Comparison of ENCODE assay signal across 1 cellular context in the genomic region with DNA sequence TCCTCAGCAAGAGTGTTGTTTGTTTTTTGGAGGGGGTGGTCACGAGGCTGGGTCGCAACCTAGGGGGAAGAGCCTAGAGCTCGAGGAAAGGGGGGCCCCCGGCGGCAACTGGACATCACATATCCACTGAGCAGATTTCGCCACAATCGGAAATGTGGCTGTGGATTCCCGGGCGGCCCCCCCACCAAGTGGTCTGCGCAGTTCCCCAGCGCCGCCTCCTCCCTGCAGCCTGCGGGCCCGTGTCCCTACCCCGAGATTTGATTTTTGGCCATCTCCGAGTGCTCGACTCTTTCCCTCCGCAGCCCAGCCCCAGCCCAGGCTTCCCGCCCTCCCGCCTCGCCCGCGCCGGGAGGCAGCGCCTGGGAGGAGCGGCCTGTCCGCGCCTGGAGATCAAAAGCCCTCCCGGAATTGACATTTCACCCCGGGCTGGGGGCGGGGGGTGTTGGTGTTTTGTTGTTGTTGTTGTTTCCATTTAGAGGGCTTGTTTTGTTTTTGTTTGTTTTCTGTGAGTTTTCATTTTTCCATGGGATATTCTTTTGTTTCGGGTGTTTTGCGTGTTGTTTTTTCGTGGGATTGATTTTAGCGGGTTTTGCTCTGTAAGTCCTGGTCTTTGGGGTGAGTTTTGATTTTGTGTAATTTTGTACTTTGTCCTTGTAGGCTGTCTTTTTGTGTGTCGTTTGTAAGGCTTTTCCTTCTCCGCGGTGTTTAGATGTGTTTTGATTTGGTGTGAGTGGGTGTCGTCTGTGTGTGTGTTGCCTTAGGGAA.
TF ChIP-seq lines count a peak whose summit lies in the region.

No MANE protein-coding gene starts in this region.

TF ChIP-seq in GM23338, 12 proteins besides CTCF, POLR2A, EP300 and RAD21 (continued from another document):
- TF ChIP-seq, protein P1, sequence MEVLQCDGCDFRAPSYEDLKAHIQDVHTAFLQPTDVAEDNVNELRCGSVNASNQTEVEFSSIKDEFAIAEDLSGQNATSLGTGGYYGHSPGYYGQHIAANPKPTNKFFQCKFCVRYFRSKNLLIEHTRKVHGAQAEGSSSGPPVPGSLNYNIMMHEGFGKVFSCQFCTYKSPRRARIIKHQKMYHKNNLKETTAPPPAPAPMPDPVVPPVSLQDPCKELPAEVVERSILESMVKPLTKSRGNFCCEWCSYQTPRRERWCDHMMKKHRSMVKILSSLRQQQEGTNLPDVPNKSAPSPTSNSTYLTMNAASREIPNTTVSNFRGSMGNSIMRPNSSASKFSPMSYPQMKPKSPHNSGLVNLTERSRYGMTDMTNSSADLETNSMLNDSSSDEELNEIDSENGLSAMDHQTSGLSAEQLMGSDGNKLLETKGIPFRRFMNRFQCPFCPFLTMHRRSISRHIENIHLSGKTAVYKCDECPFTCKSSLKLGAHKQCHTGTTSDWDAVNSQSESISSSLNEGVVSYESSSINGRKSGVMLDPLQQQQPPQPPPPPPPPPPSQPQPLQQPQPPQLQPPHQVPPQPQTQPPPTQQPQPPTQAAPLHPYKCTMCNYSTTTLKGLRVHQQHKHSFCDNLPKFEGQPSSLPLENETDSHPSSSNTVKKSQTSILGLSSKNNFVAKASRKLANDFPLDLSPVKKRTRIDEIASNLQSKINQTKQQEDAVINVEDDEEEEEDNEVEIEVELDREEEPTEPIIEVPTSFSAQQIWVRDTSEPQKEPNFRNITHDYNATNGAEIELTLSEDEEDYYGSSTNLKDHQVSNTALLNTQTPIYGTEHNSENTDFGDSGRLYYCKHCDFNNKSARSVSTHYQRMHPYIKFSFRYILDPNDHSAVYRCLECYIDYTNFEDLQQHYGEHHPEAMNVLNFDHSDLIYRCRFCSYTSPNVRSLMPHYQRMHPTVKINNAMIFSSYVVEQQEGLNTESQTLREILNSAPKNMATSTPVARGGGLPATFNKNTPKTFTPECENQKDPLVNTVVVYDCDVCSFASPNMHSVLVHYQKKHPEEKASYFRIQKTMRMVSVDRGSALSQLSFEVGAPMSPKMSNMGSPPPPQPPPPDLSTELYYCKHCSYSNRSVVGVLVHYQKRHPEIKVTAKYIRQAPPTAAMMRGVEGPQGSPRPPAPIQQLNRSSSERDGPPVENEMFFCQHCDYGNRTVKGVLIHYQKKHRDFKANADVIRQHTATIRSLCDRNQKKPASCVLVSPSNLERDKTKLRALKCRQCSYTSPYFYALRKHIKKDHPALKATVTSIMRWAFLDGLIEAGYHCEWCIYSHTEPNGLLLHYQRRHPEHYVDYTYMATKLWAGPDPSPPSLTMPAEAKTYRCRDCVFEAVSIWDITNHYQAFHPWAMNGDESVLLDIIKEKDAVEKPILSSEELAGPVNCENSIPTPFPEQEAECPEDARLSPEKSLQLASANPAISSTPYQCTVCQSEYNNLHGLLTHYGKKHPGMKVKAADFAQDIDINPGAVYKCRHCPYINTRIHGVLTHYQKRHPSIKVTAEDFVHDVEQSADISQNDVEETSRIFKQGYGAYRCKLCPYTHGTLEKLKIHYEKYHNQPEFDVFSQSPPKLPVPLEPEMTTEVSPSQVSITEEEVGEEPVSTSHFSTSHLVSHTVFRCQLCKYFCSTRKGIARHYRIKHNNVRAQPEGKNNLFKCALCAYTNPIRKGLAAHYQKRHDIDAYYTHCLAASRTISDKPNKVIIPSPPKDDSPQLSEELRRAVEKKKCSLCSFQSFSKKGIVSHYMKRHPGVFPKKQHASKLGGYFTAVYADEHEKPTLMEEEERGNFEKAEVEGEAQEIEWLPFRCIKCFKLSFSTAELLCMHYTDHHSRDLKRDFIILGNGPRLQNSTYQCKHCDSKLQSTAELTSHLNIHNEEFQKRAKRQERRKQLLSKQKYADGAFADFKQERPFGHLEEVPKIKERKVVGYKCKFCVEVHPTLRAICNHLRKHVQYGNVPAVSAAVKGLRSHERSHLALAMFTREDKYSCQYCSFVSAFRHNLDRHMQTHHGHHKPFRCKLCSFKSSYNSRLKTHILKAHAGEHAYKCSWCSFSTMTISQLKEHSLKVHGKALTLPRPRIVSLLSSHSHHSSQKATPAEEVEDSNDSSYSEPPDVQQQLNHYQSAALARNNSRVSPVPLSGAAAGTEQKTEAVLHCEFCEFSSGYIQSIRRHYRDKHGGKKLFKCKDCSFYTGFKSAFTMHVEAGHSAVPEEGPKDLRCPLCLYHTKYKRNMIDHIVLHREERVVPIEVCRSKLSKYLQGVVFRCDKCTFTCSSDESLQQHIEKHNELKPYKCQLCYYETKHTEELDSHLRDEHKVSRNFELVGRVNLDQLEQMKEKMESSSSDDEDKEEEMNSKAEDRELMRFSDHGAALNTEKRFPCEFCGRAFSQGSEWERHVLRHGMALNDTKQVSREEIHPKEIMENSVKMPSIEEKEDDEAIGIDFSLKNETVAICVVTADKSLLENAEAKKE (CRISPR knock-in tag; IDR thresholded peaks at IDR 0.05), result no peak
- TF ChIP-seq ZNF331 (CRISPR knock-in tag; IDR thresholded peaks at IDR 0.05; ENCODE audit: low read depth), result no peak
- TF ChIP-seq EZH2phosphoT487 (IDR thresholded peaks at IDR 0.05; ENCODE audit: unreplicated experiment), result no peak
